ENCODE assay signal across 35 cellular contexts in the genomic region with DNA sequence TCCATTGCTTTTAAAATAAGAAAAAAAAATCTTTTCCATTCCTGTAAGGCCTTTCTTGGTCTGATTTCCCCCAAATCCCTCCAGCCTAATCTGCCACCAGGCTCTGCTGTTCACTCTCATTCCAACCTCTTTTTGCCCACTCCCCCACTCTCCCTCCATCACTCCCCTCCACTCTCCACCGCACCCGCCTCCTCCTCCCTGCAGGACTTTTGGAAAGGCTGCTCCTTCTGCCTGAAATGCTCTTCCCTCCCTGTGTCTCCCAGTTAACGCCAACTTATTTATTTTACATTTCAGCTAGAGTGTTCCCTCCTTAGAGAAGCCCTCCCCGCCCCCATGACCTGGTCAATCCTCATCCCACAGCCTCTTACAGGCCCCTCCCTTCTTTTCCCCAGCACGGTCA. TPM values are rescaled to one million over a fixed set of nuclear protein-coding genes. Genes with fewer than 3 reads are reported as not detected.
"Had no signal": no experiment of that assay in that cellular context is flagged by ENCODE, and none has a peak within 500 bp of the region (broad histone marks: within the 10 kb centered on the region; RNA-seq: fewer than 3 reads in every experiment).

No MANE protein-coding gene starts in this region.

- ATAC-seq: foreskin keratinocyte; gastroesophageal sphincter; heart left ventricle; left lobe of liver; mucosa of descending colon; natural killer cell treated with Interleukin-12 subunit alpha and Interleukin-12 subunit beta and Interleukin-15 and Interleukin-18, amount 100 ng/mL, for 72 hours; pancreas; right lobe of liver; stimulated activated effector memory CD8-positive, alpha-beta T cell treated with anti-CD3 and anti-CD28 coated beads, Interleukin-12 subunit alpha, Interleukin-12 subunit beta, amount 100 ng/mL, for 72 hours; stimulated activated naive CD8-positive, alpha-beta T cell treated with anti-CD3 and anti-CD28 coated beads, Interleukin-15, Interleukin-2, amounts not matched to agents 100 U/mL and 50 U/mL, for 24 hours had no signal

- H3K4me1 Mint-ChIP-seq: neural crest cell had no signal

- H2AFZ ChIP-seq: hepatocyte had no signal

- DNase-seq: dermis blood vessel endothelial cell; effector memory CD4-positive, alpha-beta T cell; foreskin keratinocyte; heart left ventricle; kidney; mucosa of descending colon; naive B cell; right lobe of liver; stimulated activated CD4-positive, alpha-beta T cell treated with anti-CD3 and anti-CD28 coated beads, Interleukin-2, amount 100 ng/mL, for 24 hours; stimulated activated CD4-positive, alpha-beta T cell treated with anti-CD3 and anti-CD28 coated beads, Interleukin-4, amount 100 ng/mL, for 24 hours; stimulated activated naive CD8-positive, alpha-beta T cell treated with anti-CD3 and anti-CD28 coated beads, Interleukin-15, Interleukin-2, amounts not matched to agents 100 U/mL and 50 U/mL, for 24 hours; substantia nigra; testis had no signal

- H3K4me2 ChIP-seq: hepatocyte, smooth muscle cell had no signal

- H3K79me2 ChIP-seq: hepatocyte had no signal

- H3K36me3 Mint-ChIP-seq: memory B cell; natural killer cell treated with Interleukin-12 subunit alpha and Interleukin-12 subunit beta and Interleukin-15 and Interleukin-18, amount 100 ng/mL, for 72 hours; stimulated activated effector memory CD8-positive, alpha-beta T cell treated with anti-CD3 and anti-CD28 coated beads, Interleukin-12 subunit alpha, Interleukin-12 subunit beta, amount 100 ng/mL, for 72 hours had no signal

- H3K9me3 ChIP-seq: esophagus muscularis mucosa, gastroesophageal sphincter, heart left ventricle, mucosa of descending colon, neutrophil, pancreas, right lobe of liver, testis, tibial artery, vagina had no signal

- H3K27ac ChIP-seq: coronary artery, esophagus muscularis mucosa, foreskin keratinocyte, gastroesophageal sphincter, heart left ventricle, hepatocyte, neutrophil, pancreas, right lobe of liver, testis, tibial artery, vagina had no signal

- H3K27ac Mint-ChIP-seq: memory B cell; natural killer cell treated with Interleukin-12 subunit alpha and Interleukin-12 subunit beta and Interleukin-15 and Interleukin-18, amount 100 ng/mL, for 72 hours; progenitor cell of endocrine pancreas; stimulated activated effector memory CD8-positive, alpha-beta T cell treated with anti-CD3 and anti-CD28 coated beads, Interleukin-12 subunit alpha, Interleukin-12 subunit beta, amount 100 ng/mL, for 72 hours had no signal

- H3K36me3 ChIP-seq: esophagus muscularis mucosa, gastroesophageal sphincter, heart left ventricle, neutrophil, pancreas, right lobe of liver, tibial artery, vagina had no signal

- H3K4me1 ChIP-seq: foreskin keratinocyte, pancreas had no signal

- H3K9me3 Mint-ChIP-seq: memory B cell; naive B cell; natural killer cell treated with Interleukin-12 subunit alpha and Interleukin-12 subunit beta and Interleukin-15 and Interleukin-18, amount 100 ng/mL, for 72 hours; neural crest cell; stimulated activated effector memory CD8-positive, alpha-beta T cell treated with anti-CD3 and anti-CD28 coated beads, Interleukin-12 subunit alpha, Interleukin-12 subunit beta, amount 100 ng/mL, for 72 hours had no signal

- H3K4me3 ChIP-seq: coronary artery, esophagus muscularis mucosa, gastroesophageal sphincter, heart left ventricle, hepatocyte, lung, mucosa of descending colon, pancreas, right lobe of liver, smooth muscle cell, testis, tibial artery, vagina had no signal

- H3K27me3 ChIP-seq: testis, vagina had no signal

- H3K4me3 Mint-ChIP-seq: memory B cell; natural killer cell treated with Interleukin-12 subunit alpha and Interleukin-12 subunit beta and Interleukin-15 and Interleukin-18, amount 100 ng/mL, for 72 hours; neural crest cell; stimulated activated effector memory CD8-positive, alpha-beta T cell treated with anti-CD3 and anti-CD28 coated beads, Interleukin-12 subunit alpha, Interleukin-12 subunit beta, amount 100 ng/mL, for 72 hours had no signal

RNA-seq across cellular contexts. Expression of gene WNT6, which starts 4.7 kb away (rescaled TPM):
- total RNA-seq: dermis blood vessel endothelial cell; endothelial cell of umbilical vein; epithelial cell of proximal tubule; fibroblast of lung; foreskin keratinocyte; natural killer cell treated with Interleukin-12 subunit alpha and Interleukin-12 subunit beta and Interleukin-15 and Interleukin-18, amount 100 ng/mL, for 72 hours; neural crest cell had no signal
- polyA plus RNA-seq: endothelial cell of umbilical vein, fibroblast of lung, foreskin keratinocyte had no signal

RNA-seq across cellular contexts. Expression of gene PRKAG3, which starts 23.3 kb away (rescaled TPM):
- total RNA-seq: dermis blood vessel endothelial cell; endothelial cell of umbilical vein; epithelial cell of proximal tubule; esophagus muscularis mucosa; foreskin keratinocyte; gastroesophageal sphincter; heart left ventricle; hepatocyte; kidney; left lobe of liver; liver; lung; mucosa of descending colon; natural killer cell treated with Interleukin-12 subunit alpha and Interleukin-12 subunit beta and Interleukin-15 and Interleukin-18, amount 100 ng/mL, for 72 hours; neural crest cell; omental fat pad; pancreas; progenitor cell of endocrine pancreas; right lobe of liver; smooth muscle cell; ureter; vagina had no signal
- polyA plus RNA-seq: endothelial cell of umbilical vein, fibroblast of lung, foreskin keratinocyte, pancreas, smooth muscle cell had no signal

RNA-seq across cellular contexts. Expression of gene WNT10A, which starts 25.8 kb away (rescaled TPM):
- total RNA-seq: endothelial cell of umbilical vein; fibroblast of lung; gastroesophageal sphincter; left lobe of liver; natural killer cell treated with Interleukin-12 subunit alpha and Interleukin-12 subunit beta and Interleukin-15 and Interleukin-18, amount 100 ng/mL, for 72 hours; neural crest cell; progenitor cell of endocrine pancreas had no signal
- polyA plus RNA-seq: endothelial cell of umbilical vein, fibroblast of lung had no signal
